ENCODE assay signal across 18 cellular contexts in the genomic region with DNA sequence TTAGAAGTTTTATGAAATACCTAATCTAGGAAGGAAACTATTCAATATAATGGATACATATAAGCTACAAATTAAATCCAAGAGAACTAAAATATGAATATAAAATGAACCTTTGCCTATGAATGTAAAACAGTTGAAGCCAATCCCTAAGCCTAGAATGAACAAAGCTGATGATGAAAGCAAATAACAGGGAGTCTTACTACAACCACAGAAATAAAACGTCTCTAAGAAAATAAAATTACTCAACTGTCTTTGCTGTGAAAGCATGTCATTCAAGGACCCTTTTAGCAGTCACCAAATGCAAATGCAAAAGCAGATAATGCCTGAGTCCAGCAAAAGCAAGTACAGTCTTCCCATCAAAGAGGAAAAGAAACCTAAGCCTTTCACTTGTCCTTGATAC. TPM values are rescaled to one million over a fixed set of nuclear protein-coding genes. Genes with fewer than 3 reads are reported as not detected.
DNase-seq lines count a peak whose midpoint lies in the region; ATAC-seq and TF ChIP-seq lines count a peak whose summit lies in the region.
"Had no signal": no experiment of that assay in that cellular context is flagged by ENCODE, and none has a peak within 500 bp of the region (broad histone marks: within the 10 kb centered on the region; RNA-seq: fewer than 3 reads in every experiment).

No MANE protein-coding gene starts in this region.

- peaks cover 8% of the 10 kb centered on the region; the same call in 1 of the 2 replicates for H3K4me1 ChIP-seq in HEK293 (ENCODE audit: control insufficient read depth, insufficient read depth, low read length)

- DNase-seq in caudate nucleus (lab: John Stamatoyannopoulos, UW) (no peak), mesothelial cell of epicardium (ENCODE audit: low spot score in 2 of 2, unreplicated experiment in 2 of 2) (no peak), NCI-H1105 (lab: John Stamatoyannopoulos, UW) (no peak), GM20000 (ENCODE audit: low spot score) (no peak), NOMO-1 treated with DMSO at 0.1 percent for 48 hours (lab: John Stamatoyannopoulos, UW; ENCODE audit: unreplicated experiment) (no peak)
- DNase-seq: DMS79 treated with DMSO at 0.1 percent for 48 hours; H9; MG63; NCI-H1048; NCI-H146; NCI-H2029 treated with DMSO at 0.1 percent for 48 hours; NK-92 treated with Interleukin-12 subunit alpha and Interleukin-12 subunit beta, amount 100 ng/mL, for 24 hours; OCI-M1; Right ventricle myocardium superior had no signal

- H3K9me3 Mint-ChIP-seq in mesothelial cell of epicardium: no peaks in the 10 kb centered on the region
- H3K9me3 Mint-ChIP-seq: H9 had no signal

- H3K4me3 ChIP-seq in HEK293 (ENCODE audit: low read depth, low read length): no peak overlapping the region
- H3K4me3 ChIP-seq: MG63 had no signal

- TF ChIP-seq CTCF in 22Rv1 (IDR thresholded peaks at IDR 0.05): no peak
- no peak for TF ChIP-seq CTCF in HEK293 (tag by site-specific recombination; IDR thresholded peaks at IDR 0.05)
- no peak for TF ChIP-seq CTCF in mesothelial cell of epicardium (IDR thresholded peaks at IDR 0.05; ENCODE audit: unreplicated experiment)
- no peak for TF ChIP-seq CTCF in GM20000 (IDR thresholded peaks at IDR 0.05; ENCODE audit: extremely low read depth, missing control alignments)

- H3K36me3 Mint-ChIP-seq in mesothelial cell of epicardium: peaks cover 1% of the 10 kb centered on the region

- peaks cover 2% of the 10 kb centered on the region for H3K4me1 Mint-ChIP-seq in mesothelial cell of epicardium

- CTCF ChIA-PET in HEK293 (lab: Yijun Ruan, JAX): interaction anchor here (0.8 to 2.0 kb wide), 8 partner anchors 9 to 92 kb away, joined by 3 to 10 read pairs (median 6); no protein-coding TSS in a partner anchor

- POLR2A ChIA-PET in HEK293 (lab: Yijun Ruan, JAX): interaction anchor here (1.3 kb wide), 1 partner anchor 23 kb away, joined by 5 read pairs; a partner anchor contains a TSS

- no peak overlapping the region for H3K4me3 Mint-ChIP-seq in mesothelial cell of epicardium
- H3K4me3 Mint-ChIP-seq: H9 had no signal

- peak overlapping the region; percentile 20 for H3K27ac Mint-ChIP-seq in mesothelial cell of epicardium

- no peaks in the 10 kb centered on the region; a peak in 1 of 3 replicates for H3K36me3 ChIP-seq in HEK293 (ENCODE audit: control insufficient read depth in 2 of 2, insufficient read depth in 1 of 2, low read length in 2 of 2)

- H3K9me3 ChIP-seq in HEK293 (ENCODE audit: control insufficient read depth, insufficient read depth, low read depth, low read length): no peaks in the 10 kb centered on the region
- H3K9me3 ChIP-seq: MG63 had no signal

- no peak for ATAC-seq in HG02571 (IDR thresholded peaks at IDR 0.05; ENCODE audit: unreplicated experiment)

- peak overlapping the region; percentile 77 for H3K27ac ChIP-seq in 22Rv1
- no peak overlapping the region for H3K27ac ChIP-seq in HEK293 (ENCODE audit: extremely low read depth, low read depth, low read length)
- peak overlapping the region; percentile 31 for H3K27ac ChIP-seq in caudate nucleus (ENCODE audit: low read depth, low read length)
- H3K27ac ChIP-seq: HL-60 had no signal

- H3K27me3 Mint-ChIP-seq in mesothelial cell of epicardium (ENCODE audit: low read depth): no peaks in the 10 kb centered on the region

TF ChIP-seq in HEK293, 187 proteins besides CTCF, POLR2A, EP300 and RAD21:
- peak; percentile 65; the same call in 1 of the 2 replicates for TF ChIP-seq PRDM1 (tag by site-specific recombination; IDR thresholded peaks at IDR 0.05)
- no peak for TF ChIP-seq ZNF571 (tag by site-specific recombination; IDR thresholded peaks at IDR 0.05)
- no peak for TF ChIP-seq GLIS1 (tag by site-specific recombination; IDR thresholded peaks at IDR 0.05)
- TF ChIP-seq ZNF626 (tag by site-specific recombination; IDR thresholded peaks at IDR 0.05): no peak

RNA-seq across cellular contexts. Expression of a gene that starts 23.0 kb away (rescaled TPM):
- 36.3 to 37.9 TPM (median 37.7 TPM) in 3 replicates for total RNA-seq in mesothelial cell of epicardium

RNA-seq across cellular contexts. Expression of a gene that starts 35.2 kb away (rescaled TPM):
- total RNA-seq in mesothelial cell of epicardium: 37.4 to 43.4 TPM (median 38.4 TPM) in 3 replicates
